Comparison of ENCODE assay signal across 11 cellular contexts in the genomic region with DNA sequence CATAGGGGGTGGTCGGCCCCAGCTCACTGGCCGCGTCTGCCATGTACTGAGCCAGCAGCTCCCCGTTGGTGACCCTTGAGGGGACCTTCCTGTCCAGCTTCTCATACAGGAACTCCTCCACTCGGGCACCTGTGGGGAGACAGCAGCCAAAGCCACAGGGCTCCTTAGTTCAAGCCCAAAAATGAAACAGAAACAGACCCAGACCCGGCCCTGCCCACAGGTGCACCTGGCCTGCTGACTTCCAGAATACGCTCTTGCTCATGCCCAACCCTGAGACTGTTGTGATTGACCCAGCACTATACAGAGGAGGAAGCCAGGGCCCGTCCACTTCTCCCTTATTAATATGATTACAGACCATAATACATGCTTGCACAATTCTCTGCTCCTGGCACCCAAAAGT. TPM values are rescaled to one million over a fixed set of nuclear protein-coding genes. Genes with fewer than 3 reads are reported as not detected.
DNase-seq lines count a peak whose midpoint lies in the region; ATAC-seq, FAIRE-seq and TF ChIP-seq lines count a peak whose summit lies in the region.
"Had no signal": no experiment of that assay in that cellular context is flagged by ENCODE, and none has a peak within 500 bp of the region (broad histone marks: within the 10 kb centered on the region; RNA-seq: fewer than 3 reads in every experiment).

No MANE protein-coding gene starts in this region.

- H3K4me3 ChIP-seq in CD4-positive, CD25-positive, alpha-beta regulatory T cell (ENCODE audit: low read depth, low read length): no peak overlapping the region
- H3K4me3 ChIP-seq in K562: no peak overlapping the region

- H3K4me2 ChIP-seq in K562 (ENCODE audit: insufficient read depth, low read length): no peak overlapping the region

- H3K36me3 ChIP-seq in CD4-positive, CD25-positive, alpha-beta regulatory T cell (ENCODE audit: control insufficient read depth, insufficient read depth, low read length): peaks cover 3% of the 10 kb centered on the region
- peaks cover 31% of the 10 kb centered on the region; the same call in 1 of the 3 replicates for H3K36me3 ChIP-seq in K562 (ENCODE audit: control insufficient read depth, insufficient read depth, low read length)

- no peak for TF ChIP-seq EP300 in K562 (IDR thresholded peaks at IDR 0.05; ENCODE audit: low read length)

- no TSS peak for BruUV-seq in K562 (replicated peaks; lab: Mats Ljungman, UMichigan)

- peak in 1 of 3 donors; percentile 53 for DNase-seq in CD4-positive, CD25-positive, alpha-beta regulatory T cell
- DNase-seq in GM19239 (ENCODE audit: insufficient read length, low spot score): peak; percentile 82
- no peak for DNase-seq in K562 (ENCODE audit: extremely low read depth in 1 of 4, low spot score in 3 of 4)
- DNase-seq in NCI-H69 (lab: John Stamatoyannopoulos, UW): no peak
- DNase-seq in activated T-cell treated with anti-CD3 and anti-CD28 coated beads, Interleukin-2, amount 50 U/mL, for 4 hours: no peak
- DNase-seq in inferior parietal cortex (ENCODE audit: extremely low spot score): no peak
- DNase-seq in NCI-H345 treated with DMSO at 0.1 percent for 48 hours (lab: John Stamatoyannopoulos, UW; ENCODE audit: unreplicated experiment): no peak
- DNase-seq: amygdala had no signal

- peaks cover 0 to 32% (median 14%) of the 10 kb centered on the region in 4 donors for H3K4me1 Mint-ChIP-seq in CD4-positive, CD25-positive, alpha-beta regulatory T cell
- peaks cover 15% of the 10 kb centered on the region for H3K4me1 Mint-ChIP-seq in activated T-cell treated with anti-CD3 and anti-CD28 coated beads, Interleukin-2, amount 50 U/mL, for 4 hours (ENCODE audit: low read depth)

- no peaks in the 10 kb centered on the region for H4K20me1 ChIP-seq in K562 (replicated peaks; ENCODE audit: control insufficient read depth, insufficient read depth, low read length)

- CTCF ChIA-PET in K562 (lab: Yijun Ruan, JAX; ENCODE audit: low intra/inter-chr PET ratio): no interaction called here

- H2AFZ ChIP-seq in K562 (ENCODE audit: low read depth, low read length): no peak overlapping the region

- H3K4me3 Mint-ChIP-seq in CD4-positive, CD25-positive, alpha-beta regulatory T cell: peak overlapping the region in 2 of 4 donors; percentile 23 to 66
- no peak overlapping the region for H3K4me3 Mint-ChIP-seq in activated T-cell treated with anti-CD3 and anti-CD28 coated beads, Interleukin-2, amount 50 U/mL, for 4 hours

- H3K9ac ChIP-seq in K562 (ENCODE audit: insufficient read depth in 1 of 2, low read depth in 2 of 2, low read length in 2 of 2): peak overlapping the region in 1 of 2 experiments; percentile 32; a peak in 2 of 4 replicates

- no peak for TF ChIP-seq POLR2A in K562 (conservative IDR thresholded peaks at IDR 0.05)

- H3K27me3 ChIP-seq in CD4-positive, CD25-positive, alpha-beta regulatory T cell (ENCODE audit: control insufficient read depth, insufficient read depth, low read length): no peaks in the 10 kb centered on the region
- H3K27me3 ChIP-seq in K562 (ENCODE audit: control insufficient read depth in 2 of 2, insufficient read depth in 2 of 2, low read length in 2 of 2): no peaks in the 10 kb centered on the region

- H3K27ac ChIP-seq in CD4-positive, CD25-positive, alpha-beta regulatory T cell (ENCODE audit: insufficient read depth, low read length, poor library complexity, severe bottlenecking): no peak overlapping the region
- H3K27ac ChIP-seq in K562 (ENCODE audit: extremely low read depth, low read depth, low read length): peak overlapping the region; percentile 54; the same call in 2 of the 3 replicates
- H3K27ac ChIP-seq: epithelial cell of prostate, VCaP had no signal

- no peaks in the 10 kb centered on the region for H3K9me3 Mint-ChIP-seq in CD4-positive, CD25-positive, alpha-beta regulatory T cell
- no peaks in the 10 kb centered on the region for H3K9me3 Mint-ChIP-seq in activated T-cell treated with anti-CD3 and anti-CD28 coated beads, Interleukin-2, amount 50 U/mL, for 4 hours

- TF ChIP-seq RAD21 in K562 (CRISPR knock-in tag; conservative IDR thresholded peaks at IDR 0.05 in 1 of 2, IDR thresholded peaks at IDR 0.05 in 1 of 2): no peak

- H3K27ac Mint-ChIP-seq in CD4-positive, CD25-positive, alpha-beta regulatory T cell: peak overlapping the region; percentile 1 to 75 (median 59)

- H3K36me3 Mint-ChIP-seq in CD4-positive, CD25-positive, alpha-beta regulatory T cell: peaks cover 8% of the 10 kb centered on the region
- H3K36me3 Mint-ChIP-seq in activated T-cell treated with anti-CD3 and anti-CD28 coated beads, Interleukin-2, amount 50 U/mL, for 4 hours (ENCODE audit: insufficient read depth): peaks cover 7% of the 10 kb centered on the region

- 76% methylated on average over 8 of the region's 8 CpGs for WGBS in K562 (ENCODE audit: insufficient coverage, low coverage, missing lambda C conversion rate)

- FAIRE-seq in GM19239 (lab: Jason Lieb, UNC): no peak
- FAIRE-seq in K562 (lab: Jason Lieb, UNC): no peak

- peak; percentile 33 to 58 for ATAC-seq in CD4-positive, CD25-positive, alpha-beta regulatory T cell (ENCODE audit: low read depth in 2 of 2)
- peak; percentile 48 for ATAC-seq in HG03045 (IDR thresholded peaks at IDR 0.05; ENCODE audit: unreplicated experiment)
- no peak for ATAC-seq in K562
- no peak for ATAC-seq in activated T-cell treated with anti-CD3 and anti-CD28 coated beads, Interleukin-2, amount 50 U/mL, for 4 hours

- no peaks in the 10 kb centered on the region for H3K9me3 ChIP-seq in CD4-positive, CD25-positive, alpha-beta regulatory T cell (ENCODE audit: control insufficient read depth in 2 of 2, low read length in 2 of 2)
- H3K9me3 ChIP-seq in K562 (replicated peaks; ENCODE audit: control insufficient read depth, insufficient read depth, low read depth, low read length): no peaks in the 10 kb centered on the region

- peaks cover 43% of the 10 kb centered on the region for H3K79me2 ChIP-seq in K562 (ENCODE audit: control insufficient read depth, insufficient read depth, low read length)

- peaks cover 5% of the 10 kb centered on the region for H3K4me1 ChIP-seq in CD4-positive, CD25-positive, alpha-beta regulatory T cell (ENCODE audit: control insufficient read depth, insufficient read depth, low read length, poor library complexity, severe bottlenecking)
- H3K4me1 ChIP-seq in K562 (replicated peaks in 1 of 2; ENCODE audit: control insufficient read depth in 2 of 2, insufficient read depth in 2 of 2, low read length in 2 of 2): peaks cover 26 to 43% of the 10 kb centered on the region in 2 experiments

- POLR2A ChIA-PET in K562 (lab: Yijun Ruan, JAX): interaction anchor here (0.6 to 3.0 kb wide), 3 partner anchors 12 to 55 kb away, joined by 3 to 15 read pairs (median 4); no protein-coding TSS in a partner anchor

- H3K9me1 ChIP-seq in K562 (ENCODE audit: control insufficient read depth, insufficient read depth, low read length): peaks cover 8% of the 10 kb centered on the region

- in situ Hi-C loops in K562 (cut with MboI): no loop called here

- intact Hi-C loops in K562 (cut with micrococcal nuclease): no loop called here

- no peak for TF ChIP-seq CTCF in K562 (IDR thresholded peaks at IDR 0.05 in 2 of 3, conservative IDR thresholded peaks at IDR 0.05 in 1 of 3; ENCODE audit: insufficient read depth in 2 of 3, low read depth in 1 of 3, low read length in 3 of 3)

- H3K27me3 Mint-ChIP-seq in CD4-positive, CD25-positive, alpha-beta regulatory T cell: no peaks in the 10 kb centered on the region
- no peaks in the 10 kb centered on the region for H3K27me3 Mint-ChIP-seq in activated T-cell treated with anti-CD3 and anti-CD28 coated beads, Interleukin-2, amount 50 U/mL, for 4 hours (ENCODE audit: low read depth)

RNA-seq across cellular contexts. Expression of gene SH3GLB2, which starts 7.0 kb away (rescaled TPM):
- total RNA-seq in CD4-positive, CD25-positive, alpha-beta regulatory T cell: 77.8 TPM
- polyA plus RNA-seq in CD4-positive, CD25-positive, alpha-beta regulatory T cell: 10 to 100 TPM; 18.2 to 38.8 (median 26.6) TPM
- 56.9 and 171 TPM in 2 replicates for total RNA-seq in K562 (2011; cell fraction: chromatin; rRNA removed; ENCODE audit: low replicate concordance)
- total RNA-seq in K562 (2011; cell fraction: nucleolus; rRNA removed): 132 and 142 TPM in 2 replicates
- total RNA-seq in K562 (2011; cell fraction: nucleoplasm; rRNA removed): 83.5 and 91.6 TPM in 2 replicates
- 58.8 and 72.7 TPM in 2 replicates for total RNA-seq in K562 (2014; rRNA removed)
- total RNA-seq in K562 (2014; rRNA removed; fragmentation: Illumina TruSeq; extraction: Trizol): 17.3 and 23.0 TPM in 2 replicates
- total RNA-seq in K562 (2015; rRNA removed; fragmentation: Illumina TruSeq; extraction: Trizol): 35.2 and 35.9 TPM in 2 replicates
- total RNA-seq in K562 (2021): 88.4 and 90.2 TPM in 2 replicates
- 60.6 and 64.2 TPM in 2 replicates for polyA plus RNA-seq in K562 (2011; rRNA removed)
- polyA plus RNA-seq in K562 (2011; cell fraction: cytosol; rRNA removed): 57.8 and 99.1 TPM in 2 replicates
- 381 and 681 TPM in 2 replicates for polyA plus RNA-seq in K562 (2011; cell fraction: nucleus; rRNA removed)
- polyA plus RNA-seq in K562 (2012): 72.8 and 106 TPM in 2 replicates
- polyA plus RNA-seq in K562 (2014; fragmentation: Illumina TruSeq; extraction: Trizol): 63.3 and 68.6 TPM in 2 replicates
- polyA plus RNA-seq in K562 (2014; fragmentation: Nextera tagmentation; extraction: Ambion mirVana): under 1 TPM; 0.20 to 0.98 TPM
- 118 and 124 TPM in 2 replicates for polyA plus RNA-seq in K562 (2014; rRNA removed)
- 7.6 and 15.5 TPM in 2 replicates for polyA minus RNA-seq in K562 (2011; rRNA and poly(A)+ RNA removed)
- 24.0 and 25.5 TPM in 2 replicates for polyA minus RNA-seq in K562 (2011; cell fraction: cytosol; rRNA and poly(A)+ RNA removed)
- polyA minus RNA-seq in K562 (2011; cell fraction: nucleus; rRNA and poly(A)+ RNA removed): 32.9 and 40.3 TPM in 2 replicates
- 10 to 100 TPM; 37.5 to 43.2 (median 40.9) TPM for total RNA-seq in activated T-cell treated with anti-CD3 and anti-CD28 coated beads, Interleukin-2, amount 50 U/mL, for 4 hours

RNA-seq across cellular contexts. Expression of gene MIGA2, which starts 15.3 kb away (rescaled TPM):
- 48.5 TPM for total RNA-seq in CD4-positive, CD25-positive, alpha-beta regulatory T cell
- polyA plus RNA-seq in CD4-positive, CD25-positive, alpha-beta regulatory T cell: 1 to 10 TPM; 6.3 to 8.0 (median 7.6) TPM
- total RNA-seq in K562 (2011; cell fraction: chromatin; rRNA removed; ENCODE audit: low replicate concordance): 92.3 and 308 TPM in 2 replicates
- 215 and 248 TPM in 2 replicates for total RNA-seq in K562 (2011; cell fraction: nucleolus; rRNA removed)
- total RNA-seq in K562 (2011; cell fraction: nucleoplasm; rRNA removed): 114 and 139 TPM in 2 replicates
- total RNA-seq in K562 (2014; rRNA removed) (25.4 and 30.5 TPM in 2 replicates), K562 (2014; rRNA removed; fragmentation: Illumina TruSeq; extraction: Trizol) (5.3 and 7.3 TPM in 2 replicates), K562 (2015; rRNA removed; fragmentation: Illumina TruSeq; extraction: Trizol) (18.0 and 22.7 TPM in 2 replicates), K562 (2021) (47.6 and 49.4 TPM in 2 replicates)
- polyA plus RNA-seq in K562 (2011; rRNA removed) (19.8 and 37.8 TPM in 2 replicates), K562 (2014; fragmentation: Illumina TruSeq; extraction: Trizol) (15.2 and 25.9 TPM in 2 replicates), K562 (2014; fragmentation: Nextera tagmentation; extraction: Ambion mirVana) (under 1 TPM; 0.15 to 0.77 TPM), K562 (2014; rRNA removed) (51.4 and 54.1 TPM in 2 replicates)
- 19.0 and 25.6 TPM in 2 replicates for polyA plus RNA-seq in K562 (2011; cell fraction: cytosol; rRNA removed)
- 374 and 378 TPM in 2 replicates for polyA plus RNA-seq in K562 (2011; cell fraction: nucleus; rRNA removed)
- 25.3 and 34.3 TPM in 2 replicates for polyA plus RNA-seq in K562 (2012)
- polyA minus RNA-seq in K562 (2011; rRNA and poly(A)+ RNA removed): 7.0 and 8.3 TPM in 2 replicates
- polyA minus RNA-seq in K562 (2011; cell fraction: cytosol; rRNA and poly(A)+ RNA removed): 10.7 and 12.7 TPM in 2 replicates
- 52.0 and 76.5 TPM in 2 replicates for polyA minus RNA-seq in K562 (2011; cell fraction: nucleus; rRNA and poly(A)+ RNA removed)
- total RNA-seq in activated T-cell treated with anti-CD3 and anti-CD28 coated beads, Interleukin-2, amount 50 U/mL, for 4 hours: 10 to 100 TPM; 42.4 to 50.9 (median 46.6) TPM

RNA-seq across cellular contexts. Expression of gene DOLPP1, which starts 59.8 kb away (rescaled TPM):
- 3.9 TPM for total RNA-seq in CD4-positive, CD25-positive, alpha-beta regulatory T cell
- polyA plus RNA-seq in CD4-positive, CD25-positive, alpha-beta regulatory T cell: 1 to 10 TPM; 8.6 to 9.3 (median 8.9) TPM
- total RNA-seq in K562 (2011; cell fraction: chromatin; rRNA removed; ENCODE audit: low replicate concordance): 25.1 and 61.9 TPM in 2 replicates
- total RNA-seq in K562 (2011; cell fraction: nucleolus; rRNA removed): 71.3 and 71.4 TPM in 2 replicates
- total RNA-seq in K562 (2011; cell fraction: nucleoplasm; rRNA removed): 60.4 and 62.9 TPM in 2 replicates
- total RNA-seq in K562 (2014; rRNA removed) (25.2 and 28.7 TPM in 2 replicates), K562 (2014; rRNA removed; fragmentation: Illumina TruSeq; extraction: Trizol) (16.1 and 20.1 TPM in 2 replicates), K562 (2015; rRNA removed; fragmentation: Illumina TruSeq; extraction: Trizol) (29.8 and 30.5 TPM in 2 replicates), K562 (2021) (37.5 and 39.8 TPM in 2 replicates)
- polyA plus RNA-seq in K562 (2011; rRNA removed) (33.4 and 36.2 TPM in 2 replicates), K562 (2014; fragmentation: Illumina TruSeq; extraction: Trizol) (34.6 and 38.7 TPM in 2 replicates), K562 (2014; fragmentation: Nextera tagmentation; extraction: Ambion mirVana) (10 to 100 TPM in 1 of 2 experiments, 1 to 10 TPM in 1; 3.0 to 19.2 TPM), K562 (2014; rRNA removed) (36.5 and 40.5 TPM in 2 replicates)
- polyA plus RNA-seq in K562 (2011; cell fraction: cytosol; rRNA removed): 45.2 and 65.3 TPM in 2 replicates
- polyA plus RNA-seq in K562 (2011; cell fraction: nucleus; rRNA removed): 50.0 and 61.6 TPM in 2 replicates
- 21.4 and 22.1 TPM in 2 replicates for polyA plus RNA-seq in K562 (2012)
- 19.4 and 20.2 TPM in 2 replicates for polyA minus RNA-seq in K562 (2011; rRNA and poly(A)+ RNA removed)
- polyA minus RNA-seq in K562 (2011; cell fraction: cytosol; rRNA and poly(A)+ RNA removed): 11.6 and 13.9 TPM in 2 replicates
- 9.4 and 14.6 TPM in 2 replicates for polyA minus RNA-seq in K562 (2011; cell fraction: nucleus; rRNA and poly(A)+ RNA removed)
- total RNA-seq in activated T-cell treated with anti-CD3 and anti-CD28 coated beads, Interleukin-2, amount 50 U/mL, for 4 hours: 10 to 100 TPM; 27.5 to 30.5 (median 30.3) TPM

Comparison
In these comparisons a context has a peak if more than half of its experiments do, and no peak if none do; other contexts are left out.
1. ATAC-seq: peak in CD4-positive, CD25-positive, alpha-beta regulatory T cell (2 of 2) and HG03045 (single experiment); none in K562 (single experiment) and activated T-cell treated with anti-CD3 and anti-CD28 coated beads, Interleukin-2, amount 50 U/mL, for 4 hours (0 of 2).